In genomic region chr2:67070826-67071225, GRCh38 we compare ENCODE assay signal across 28 cellular contexts.
"Had no signal": no experiment of that assay in that cellular context is flagged by ENCODE, and none has a peak within 500 bp of the region (broad histone marks: within the 10 kb centered on the region; RNA-seq: fewer than 3 reads in every experiment).

No MANE protein-coding gene starts in this region.

- H3K79me2 ChIP-seq: parathyroid adenoma had no signal

- H3K4me3 ChIP-seq: neural progenitor cell, ovary, psoas muscle, right lobe of liver, sigmoid colon, suprapubic skin, testis, tibial artery, upper lobe of left lung, vagina had no signal

- FAIRE-seq: small intestine, urothelium cell line had no signal

- H3K9ac ChIP-seq: neural progenitor cell, parathyroid adenoma had no signal

- H3K9me3 Mint-ChIP-seq: neural progenitor cell had no signal

- H3K4me3 Mint-ChIP-seq: natural killer cell; nephron; neural progenitor cell; stimulated activated effector memory CD8-positive, alpha-beta T cell treated with anti-CD3 and anti-CD28 coated beads, Interleukin-12 subunit alpha, Interleukin-12 subunit beta, amount 100 ng/mL, for 72 hours; stimulated activated naive B cell treated with anti-CD40 and anti-IgM and Interleukin-4, amounts not matched to agents 10 μg/mL and 1 μg/mL and 100 μg/mL, for 72 hours; stimulated activated naive CD8-positive, alpha-beta T cell treated with anti-CD3 and anti-CD28 coated beads, Interleukin-15, Interleukin-2, amounts not matched to agents 100 ng/mL and 50 ng/mL, for 24 hours had no signal

- H3K36me3 Mint-ChIP-seq: natural killer cell; neural progenitor cell; stimulated activated effector memory CD8-positive, alpha-beta T cell treated with anti-CD3 and anti-CD28 coated beads, Interleukin-12 subunit alpha, Interleukin-12 subunit beta, amount 100 ng/mL, for 72 hours; stimulated activated naive B cell treated with anti-CD40 and anti-IgM and Interleukin-4, amounts not matched to agents 10 μg/mL and 1 μg/mL and 100 μg/mL, for 72 hours had no signal

- H3K27me3 ChIP-seq: neural progenitor cell, ovary, right lobe of liver, sigmoid colon, suprapubic skin, testis, tibial artery, upper lobe of left lung, vagina had no signal

- H3K27me3 Mint-ChIP-seq: progenitor cell of endocrine pancreas; stimulated activated naive B cell treated with anti-CD40 and anti-IgM and Interleukin-4, amounts not matched to agents 10 μg/mL and 1 μg/mL and 100 μg/mL, for 72 hours; stimulated activated naive CD8-positive, alpha-beta T cell treated with anti-CD3 and anti-CD28 coated beads, Interleukin-15, Interleukin-2, amounts not matched to agents 100 ng/mL and 50 ng/mL, for 24 hours had no signal

- H3K4me1 Mint-ChIP-seq: natural killer cell; neural progenitor cell; stimulated activated effector memory CD8-positive, alpha-beta T cell treated with anti-CD3 and anti-CD28 coated beads, Interleukin-12 subunit alpha, Interleukin-12 subunit beta, amount 100 ng/mL, for 72 hours; stimulated activated naive B cell treated with anti-CD40 and anti-IgM and Interleukin-4, amounts not matched to agents 10 μg/mL and 1 μg/mL and 100 μg/mL, for 72 hours had no signal

- H2AFZ ChIP-seq: neural progenitor cell, parathyroid adenoma had no signal

- H3K4me2 ChIP-seq: neural progenitor cell had no signal

- H3K27ac ChIP-seq: neural progenitor cell, ovary, parathyroid adenoma, psoas muscle, right lobe of liver, sigmoid colon, suprapubic skin, testis, tibial artery, upper lobe of left lung, vagina had no signal

- H3K27ac Mint-ChIP-seq: natural killer cell; neural progenitor cell; progenitor cell of endocrine pancreas; stimulated activated effector memory CD8-positive, alpha-beta T cell treated with anti-CD3 and anti-CD28 coated beads, Interleukin-12 subunit alpha, Interleukin-12 subunit beta, amount 100 ng/mL, for 72 hours; stimulated activated naive B cell treated with anti-CD40 and anti-IgM and Interleukin-4, amounts not matched to agents 10 μg/mL and 1 μg/mL and 100 μg/mL, for 72 hours; stimulated activated naive CD8-positive, alpha-beta T cell treated with anti-CD3 and anti-CD28 coated beads, Interleukin-15, Interleukin-2, amounts not matched to agents 100 ng/mL and 50 ng/mL, for 24 hours had no signal

- H3K9me3 ChIP-seq: ovary, psoas muscle, right lobe of liver, sigmoid colon, suprapubic skin, testis, tibial artery, upper lobe of left lung, vagina had no signal

- ATAC-seq: natural killer cell; psoas muscle; right cardiac atrium; right lobe of liver; stimulated activated effector memory CD8-positive, alpha-beta T cell treated with anti-CD3 and anti-CD28 coated beads, Interleukin-12 subunit alpha, Interleukin-12 subunit beta, amount 100 ng/mL, for 72 hours; stimulated activated naive B cell treated with anti-CD40 and anti-IgM and Interleukin-4, amounts not matched to agents 10 μg/mL and 1 μg/mL and 100 μg/mL, for 72 hours had no signal

- DNase-seq: natural killer cell; occipital lobe; ovary; posterior cingulate gyrus; psoas muscle; right cardiac atrium; right lobe of liver; sigmoid colon; small intestine; stimulated activated CD4-positive, alpha-beta T cell treated with anti-CD3 and anti-CD28 coated beads, Interleukin-15, amount 100 ng/mL, for 24 hours; stimulated activated CD4-positive, alpha-beta T cell treated with anti-CD3 and anti-CD28 coated beads, Interleukin-2, amount 100 ng/mL, for 24 hours; stimulated activated CD4-positive, alpha-beta T cell treated with anti-CD3 and anti-CD28 coated beads, Interleukin-2, amount 100 ng/mL, for 48 hours; stimulated activated CD4-positive, alpha-beta T cell treated with anti-CD3 and anti-CD28 coated beads, Interleukin-4, amount 100 ng/mL, for 24 hours; stimulated activated naive B cell treated with anti-CD40 and anti-IgM and Interleukin-4, amounts not matched to agents 10 μg/mL and 1 μg/mL and 100 μg/mL, for 72 hours; stimulated activated naive CD4-positive, alpha-beta T cell treated with Interleukin-2 at 50 U/mL for 16 hours; substantia nigra; testis; tibial artery; upper lobe of left lung had no signal

- H3K4me1 ChIP-seq: neural progenitor cell, parathyroid adenoma, psoas muscle, right lobe of liver, suprapubic skin, testis, tibial artery, upper lobe of left lung, vagina had no signal

- H3K36me3 ChIP-seq: neural progenitor cell, ovary, right lobe of liver, sigmoid colon, suprapubic skin, tibial artery, upper lobe of left lung, vagina had no signal
